9 cellular contexts compared by ENCODE assay signal in genomic region chr19:45103200-45103624, GRCh38. TPM values are rescaled to one million over a fixed set of nuclear protein-coding genes. Genes with fewer than 3 reads are reported as not detected.
DNase-seq lines count a peak whose midpoint lies in the region; ATAC-seq and TF ChIP-seq lines count a peak whose summit lies in the region.
"Had no signal": no experiment of that assay in that cellular context is flagged by ENCODE, and none has a peak within 500 bp of the region (broad histone marks: within the 10 kb centered on the region; RNA-seq: fewer than 3 reads in every experiment).

No MANE protein-coding gene starts in this region.

- no peak for ATAC-seq in HG03135 (IDR thresholded peaks at IDR 0.05; ENCODE audit: unreplicated experiment)

- H3K79me2 ChIP-seq in GM23248 (ENCODE audit: insufficient read depth), result peaks cover 100% of the 10 kb centered on the region

- H3F3A ChIP-seq in GM23248 (ENCODE audit: insufficient read depth), result no peaks in the 10 kb centered on the region

- H3K4me1 ChIP-seq in Caco-2 (peaks cover 37% of the 10 kb centered on the region), GM23248 (ENCODE audit: insufficient read depth) (peaks cover 10% of the 10 kb centered on the region)

- CTCF ChIA-PET in Caco-2 (lab: Charles Lee), result interaction anchor here (0.7 to 1.3 kb wide), 6 partner anchors 10 to 213 kb away, joined by 3 to 8 read pairs (median 4); partner anchors contain the start of genes PPP1R37 and TOMM40
- CTCF ChIA-PET in Calu3 (lab: Charles Lee), result interaction anchor here (1.1 kb wide), 2 partner anchors 10 to 12 kb away, joined by 3 to 5 read pairs; partner anchors contain the start of gene PPP1R37

- DNase-seq in Caco-2 (no peak), NCI-H345 (lab: John Stamatoyannopoulos, UW) (peak; percentile 79), cerebellar cortex (ENCODE audit: low spot score) (peak; percentile 47), Calu3 (no peak), T-helper 9 cell (no peak), GM23248 (no peak)

- intact Hi-C loops in Caco-2 (cut with micrococcal nuclease; ENCODE audit: unreplicated experiment) (no loop called here), Calu3 (cut with micrococcal nuclease; ENCODE audit: unreplicated experiment) (no loop called here)

- H2AFZ ChIP-seq in GM23248, result no peak overlapping the region

- H3K4me3 Mint-ChIP-seq in Caco-2 (ENCODE audit: unreplicated experiment) (no peak overlapping the region), nephron (peak overlapping the region in 1 of 3 experiments; percentile 51), Calu3 (ENCODE audit: low read depth, unreplicated experiment) (no peak overlapping the region)

- H3K9me3 Mint-ChIP-seq in Caco-2 (ENCODE audit: unreplicated experiment) (no peaks in the 10 kb centered on the region), nephron (no peaks in the 10 kb centered on the region), Calu3 (ENCODE audit: low read depth, unreplicated experiment) (no peaks in the 10 kb centered on the region)

- H3K27ac ChIP-seq in GM23248, result no peak overlapping the region

- no TSS peak for BruUV-seq in Caco-2 (replicated peaks; lab: Mats Ljungman, UMichigan)
- BruUV-seq in Calu3 (replicated peaks; lab: Mats Ljungman, UMichigan), result no TSS peak

- H3K4me3 ChIP-seq in Caco-2 (ENCODE audit: low read depth, low read length) (no peak overlapping the region), GM23248 (no peak overlapping the region)

- no peak overlapping the region for H3K4me2 ChIP-seq in GM23248 (ENCODE audit: unreplicated experiment)

- peaks cover 16% of the 10 kb centered on the region for H4K20me1 ChIP-seq in GM23248 (ENCODE audit: insufficient read depth)

- TF ChIP-seq CTCF in Caco-2 (IDR thresholded peaks at IDR 0.05; ENCODE audit: insufficient read depth in 1 of 2, low read depth in 1 of 2, low read length in 1 of 2, severe bottlenecking in 1 of 2, unreplicated experiment in 1 of 2) (no peak), nephron (IDR thresholded peaks at IDR 0.05; ENCODE audit: unreplicated experiment in 3 of 3) (no peak), Calu3 (IDR thresholded peaks at IDR 0.05; ENCODE audit: unreplicated experiment) (no peak)

- in situ Hi-C loops in GM23248 (cut with MboI), result no loop called here

- no peaks in the 10 kb centered on the region for H3K27me3 Mint-ChIP-seq in Caco-2 (ENCODE audit: insufficient read depth, unreplicated experiment)
- no peaks in the 10 kb centered on the region for H3K27me3 Mint-ChIP-seq in nephron (ENCODE audit: low read depth)
- H3K27me3 Mint-ChIP-seq in Calu3 (ENCODE audit: unreplicated experiment), result no peaks in the 10 kb centered on the region

- H3K9ac ChIP-seq in GM23248, result no peak overlapping the region

- H3K9me3 ChIP-seq in Caco-2 (no peaks in the 10 kb centered on the region), GM23248 (ENCODE audit: low read depth) (no peaks in the 10 kb centered on the region)

- H3K4me1 Mint-ChIP-seq in Caco-2 (ENCODE audit: low read depth, unreplicated experiment) (peaks cover 21% of the 10 kb centered on the region), nephron (peaks cover 75% of the 10 kb centered on the region), Calu3 (ENCODE audit: low read depth, unreplicated experiment) (peaks cover 61% of the 10 kb centered on the region)

- POLR2A ChIA-PET in Caco-2 (lab: Charles Lee), result no interaction called here

- WGBS in GM23248 (ENCODE audit: low coverage in 1 of 2, low lambda C conversion rate in 2 of 2, missing lambda C conversion rate in 2 of 2), 2 experiments, result 34 to 50% methylated on average over 19 of the region's 19 CpGs

- H3K36me3 ChIP-seq in Caco-2 (ENCODE audit: control insufficient read depth, insufficient read depth, low read length), result no peaks in the 10 kb centered on the region
- no peaks in the 10 kb centered on the region for H3K36me3 ChIP-seq in GM23248 (ENCODE audit: low read depth)

- H3K9me2 ChIP-seq in GM23248 (ENCODE audit: insufficient read depth), result no peaks in the 10 kb centered on the region

- no peaks in the 10 kb centered on the region for H3K27me3 ChIP-seq in Caco-2 (replicated peaks; ENCODE audit: control insufficient read depth, insufficient read depth, low read length)
- H3K27me3 ChIP-seq in GM23248 (replicated peaks; ENCODE audit: insufficient read depth), result no peaks in the 10 kb centered on the region

- H3K27ac Mint-ChIP-seq in Caco-2 (ENCODE audit: unreplicated experiment) (peak overlapping the region; percentile 58), nephron (peak overlapping the region; percentile 79 to 95 (median 86)), Calu3 (ENCODE audit: unreplicated experiment) (no peak overlapping the region)

- H3K36me3 Mint-ChIP-seq in Caco-2 (ENCODE audit: insufficient read depth, unreplicated experiment) (no peaks in the 10 kb centered on the region), nephron (ENCODE audit: low read depth) (no peaks in the 10 kb centered on the region), Calu3 (ENCODE audit: insufficient read depth, unreplicated experiment) (peaks cover 18% of the 10 kb centered on the region)

RNA-seq across cellular contexts. Expression of gene PPP1R37, which starts 10.2 kb away (rescaled TPM):
- 42.1 and 47.7 TPM in 2 replicates for total RNA-seq in Caco-2 (2022)
- 45.7 and 59.7 TPM in 2 replicates for total RNA-seq in Calu3 (2022)
- total RNA-seq in GM23248 (2014; rRNA removed; shearing (Covaris generic)), result 39.2 and 43.8 TPM in 2 replicates
- 1.6 and 1.9 TPM in 2 replicates for polyA plus RNA-seq in GM23248 (2016; fragmentation: Nextera tagmentation; extraction: Ambion mirVana)

RNA-seq across cellular contexts. Expression of gene GEMIN7, which starts 24.2 kb away (rescaled TPM):
- 45.8 and 49.3 TPM in 2 replicates for total RNA-seq in Caco-2 (2022)
- total RNA-seq in Calu3 (2022), result 36.0 and 42.0 TPM in 2 replicates
- 22.5 and 25.3 TPM in 2 replicates for total RNA-seq in GM23248 (2014; rRNA removed; shearing (Covaris generic))
- 48.4 and 49.7 TPM in 2 replicates for polyA plus RNA-seq in GM23248 (2016; fragmentation: Nextera tagmentation; extraction: Ambion mirVana)

RNA-seq across cellular contexts. Expression of gene ZNF296, which starts 26.9 kb away (rescaled TPM):
- total RNA-seq in Caco-2 (2022) (8.4 and 9.4 TPM in 2 replicates), Calu3 (2022) (5.3 and 6.3 TPM in 2 replicates)
- 0.25 TPM in 1 of 2 replicates, not detected in the other for total RNA-seq in GM23248 (2014; rRNA removed; shearing (Covaris generic))
- 0.15 TPM in 1 of 2 replicates, not detected in the other for polyA plus RNA-seq in GM23248 (2016; fragmentation: Nextera tagmentation; extraction: Ambion mirVana)

RNA-seq across cellular contexts. Expression of gene NKPD1, which starts 57.6 kb away (rescaled TPM):
- 2.4 and 2.9 TPM in 2 replicates for total RNA-seq in Caco-2 (2022)
- total RNA-seq in Calu3 (2022), result 0.64 TPM in 2 replicates
- total RNA-seq in GM23248 (2014; rRNA removed; shearing (Covaris generic)), result 0.11 and 0.25 TPM in 2 replicates
- not detected in 2 replicates for polyA plus RNA-seq in GM23248 (2016; fragmentation: Nextera tagmentation; extraction: Ambion mirVana)
- total RNA-seq: endothelial cell of umbilical vein had no signal

Comparison
In these comparisons a context has a peak if more than half of its experiments do, and no peak if none do; other contexts are left out.
1. DNase-seq: peak in NCI-H345 (single experiment) and cerebellar cortex (single experiment); none in Caco-2 (0 of 2), Calu3 (single experiment), T-helper 9 cell (single experiment) and GM23248 (single experiment).